In the genomic region with DNA sequence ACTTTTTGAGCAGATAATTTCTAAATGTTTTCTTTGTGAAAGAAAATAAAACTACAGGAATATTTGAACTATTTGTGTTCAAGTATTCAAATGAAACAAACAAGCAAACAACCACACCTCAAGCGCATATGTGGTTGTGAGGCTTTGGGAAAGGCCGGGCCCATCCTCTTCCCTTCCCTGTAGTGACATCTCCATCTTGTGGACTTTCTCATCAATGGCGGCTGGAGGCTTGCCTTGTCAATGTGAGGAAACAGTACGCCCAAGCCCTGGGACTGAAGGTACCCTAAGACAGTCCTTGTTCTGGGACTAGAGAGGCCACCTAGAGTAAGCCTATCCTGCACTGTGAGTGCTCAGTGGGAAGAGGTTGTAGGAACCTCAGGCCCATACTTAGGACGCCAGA, we compare ENCODE assay signal across 1 cellular context.
TF ChIP-seq lines count a peak whose summit lies in the region.

No MANE protein-coding gene starts in this region.

TF ChIP-seq in HCT116, 20 proteins besides CTCF, POLR2A, EP300 and RAD21 (continued from another document):
- TF ChIP-seq, protein P1, sequence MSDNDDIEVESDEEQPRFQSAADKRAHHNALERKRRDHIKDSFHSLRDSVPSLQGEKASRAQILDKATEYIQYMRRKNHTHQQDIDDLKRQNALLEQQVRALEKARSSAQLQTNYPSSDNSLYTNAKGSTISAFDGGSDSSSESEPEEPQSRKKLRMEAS (IDR thresholded peaks at IDR 0.05): no peak
- TF ChIP-seq CEBPB (IDR thresholded peaks at IDR 0.05; ENCODE audit: low read depth) (no peak), CBX3 (IDR thresholded peaks at IDR 0.05; ENCODE audit: low read depth) (no peak), YY1 (IDR thresholded peaks at IDR 0.05; ENCODE audit: extremely low read depth, insufficient replicate concordance, low read depth, low read length) (no peak), SRF (IDR thresholded peaks at IDR 0.05; ENCODE audit: low read depth) (no peak), EZH2 (IDR thresholded peaks at IDR 0.05) (no peak), POLR2AphosphoS5 (IDR thresholded peaks at IDR 0.05; ENCODE audit: low read depth, low read length) (no peak), ZFX (IDR thresholded peaks at IDR 0.05) (no peak)
